ENCODE assay signal across 10 cellular contexts in the genomic region with DNA sequence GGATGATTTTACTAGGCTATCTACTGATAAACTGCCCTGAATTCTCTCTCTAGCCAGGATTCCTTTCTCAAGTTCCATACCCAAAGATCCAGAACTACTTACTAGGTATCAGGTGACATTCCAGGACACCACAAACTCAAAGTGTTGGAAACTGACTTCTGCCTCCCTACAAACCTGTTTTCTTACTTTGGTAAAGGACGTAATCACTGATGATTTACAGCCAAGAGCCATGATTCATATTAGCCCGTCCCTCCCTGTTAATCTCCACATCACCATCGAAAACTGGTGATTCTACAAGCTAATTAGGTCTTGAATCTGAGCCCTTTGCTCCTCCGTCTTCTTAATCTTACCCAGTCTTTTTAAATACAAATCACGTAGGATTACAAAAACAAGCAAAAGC. TPM values are rescaled to one million over a fixed set of nuclear protein-coding genes. Genes with fewer than 3 reads are reported as not detected.
DNase-seq lines count a peak whose midpoint lies in the region; ATAC-seq and TF ChIP-seq lines count a peak whose summit lies in the region.
"Had no signal": no experiment of that assay in that cellular context is flagged by ENCODE, and none has a peak within 500 bp of the region (broad histone marks: within the 10 kb centered on the region; RNA-seq: fewer than 3 reads in every experiment).

No MANE protein-coding gene starts in this region.

- H3K27me3 Mint-ChIP-seq in CD8-positive, alpha-beta memory T cell = peaks cover 9 to 11% of the 10 kb centered on the region in 2 donors
- peaks cover 5% of the 10 kb centered on the region for H3K27me3 Mint-ChIP-seq in nephron (ENCODE audit: low read depth)

- H2BK5ac ChIP-seq in IMR-90 (ENCODE audit: low read depth, low read length, poor library complexity, severe bottlenecking) = no peak overlapping the region

- 81% methylated on average over 3 of the region's 5 CpGs; no CpG with 5 or more reads in 1 of the 2 experiments for WGBS in IMR-90 (ENCODE audit: extremely low coverage in 2 of 2, insufficient read length in 1 of 2), 2 experiments

- H2BK120ac ChIP-seq in IMR-90 (ENCODE audit: low read depth, low read length) = no peak overlapping the region

- peak overlapping the region in 2 of 8 donors; percentile 86 to 95 for H3K27ac Mint-ChIP-seq in CD8-positive, alpha-beta memory T cell
- peak overlapping the region; percentile 90 to 93 (median 92) for H3K27ac Mint-ChIP-seq in nephron

- H2AFZ ChIP-seq in IMR-90 (replicated peaks; ENCODE audit: low read length, poor library complexity) = no peak overlapping the region

- POLR2A ChIA-PET in CD8-positive, alpha-beta memory T cell (lab: Charles Lee) = no interaction called here
- POLR2A ChIA-PET in IMR-90 (lab: Charles Lee; ENCODE audit: unreplicated experiment) = no interaction called here

- H2AK5ac ChIP-seq in IMR-90 (ENCODE audit: low read depth, low read length) = no peak overlapping the region

- no peak for TF ChIP-seq POLR2A in IMR-90 (IDR thresholded peaks at IDR 0.05; ENCODE audit: low read depth, low read length)
- no peak for TF ChIP-seq POLR2A in breast epithelium (IDR thresholded peaks at IDR 0.05)

- H3K14ac ChIP-seq in IMR-90 (replicated peaks; ENCODE audit: low read depth, low read length) = no peak overlapping the region

- intact Hi-C loops in IMR-90 (cut with micrococcal nuclease) = no loop called here
- intact Hi-C loops in breast epithelium (cut with DNase I; ENCODE audit: low total_unique reads) = no loop called here

- DNase-seq in CD8-positive, alpha-beta memory T cell = no peak
- DNase-seq in IMR-90 (no peak), breast epithelium (ENCODE audit: low spot score in 2 of 2) (no peak), activated gamma-delta T cell (lab: John Stamatoyannopoulos, UW) (no peak), DMS53 (lab: John Stamatoyannopoulos, UW) (no peak), GM19240 (ENCODE audit: insufficient read length, low spot score) (no peak)
- DNase-seq: thyroid gland had no signal

- H3K79me1 ChIP-seq in IMR-90 (ENCODE audit: low read depth in 1 of 2, low read length in 2 of 2) = peaks cover 18 to 23% of the 10 kb centered on the region in 2 experiments

- peak overlapping the region; percentile 97 to 99 for H4K8ac ChIP-seq in IMR-90 (ENCODE audit: low read depth in 2 of 2, low read length in 2 of 2)

- H3K18ac ChIP-seq in IMR-90 (ENCODE audit: low read depth, low read length) = no peak overlapping the region

- H3K4ac ChIP-seq in IMR-90 (ENCODE audit: low read depth, low read length) = no peak overlapping the region

- no peaks in the 10 kb centered on the region for H3K27me3 ChIP-seq in CD8-positive, alpha-beta memory T cell (ENCODE audit: insufficient read depth, low read length, poor library complexity, severe bottlenecking)
- H3K27me3 ChIP-seq in IMR-90 (ENCODE audit: control insufficient read depth, insufficient read depth, low read length) (no peaks in the 10 kb centered on the region; the same call in 1 of the 2 replicates), breast epithelium (no peaks in the 10 kb centered on the region)
- H3K27me3 ChIP-seq: thyroid gland had no signal

- H3K36me3 Mint-ChIP-seq in CD8-positive, alpha-beta memory T cell = peaks cover 0 to 8% (median 2%) of the 10 kb centered on the region in 3 donors
- no peaks in the 10 kb centered on the region for H3K36me3 Mint-ChIP-seq in nephron (ENCODE audit: low read depth)

- peaks cover 22% of the 10 kb centered on the region for H3K4me1 ChIP-seq in CD8-positive, alpha-beta memory T cell (ENCODE audit: insufficient read depth, low read length)
- H3K4me1 ChIP-seq in IMR-90 (ENCODE audit: control insufficient read depth, insufficient read depth, low read length) (peaks cover 2% of the 10 kb centered on the region; the same call in 1 of the 2 replicates), breast epithelium (peaks cover 0 to 13% of the 10 kb centered on the region in 2 donors)

- no peak overlapping the region for H2AK9ac ChIP-seq in IMR-90 (replicated peaks; ENCODE audit: low read depth, low read length, poor library complexity)

- dilution Hi-C loops in IMR-90 (cut with HindIII; ENCODE audit: low sequenced_read_pairs, unreplicated experiment) = no loop called here

- TF ChIP-seq CTCF in IMR-90 (conservative IDR thresholded peaks at IDR 0.05; ENCODE audit: low read depth, low read length) = no peak
- no peak for TF ChIP-seq CTCF in breast epithelium (IDR thresholded peaks at IDR 0.05)
- no peak for TF ChIP-seq CTCF in nephron (IDR thresholded peaks at IDR 0.05; ENCODE audit: unreplicated experiment in 3 of 3)

- H4K20me1 ChIP-seq in IMR-90 (ENCODE audit: insufficient read depth, low read length) = no peaks in the 10 kb centered on the region

- no peak overlapping the region for H4K91ac ChIP-seq in IMR-90 (ENCODE audit: insufficient read depth, low read depth, low read length)

- no peak overlapping the region for H2BK15ac ChIP-seq in IMR-90 (ENCODE audit: low read depth, low read length)

- no peaks in the 10 kb centered on the region for H3K9me3 Mint-ChIP-seq in CD8-positive, alpha-beta memory T cell
- H3K9me3 Mint-ChIP-seq in nephron = no peaks in the 10 kb centered on the region

- H3K9me1 ChIP-seq in IMR-90 (ENCODE audit: insufficient read depth, low read length) = no peaks in the 10 kb centered on the region; the same call in 1 of the 2 replicates

- ATAC-seq in IMR-90 (ENCODE audit: low read depth) (no peak), GM19351 (IDR thresholded peaks at IDR 0.05; ENCODE audit: unreplicated experiment) (no peak)

- CTCF ChIA-PET in CD8-positive, alpha-beta memory T cell (lab: Charles Lee) = no interaction called here
- CTCF ChIA-PET in IMR-90 (lab: Yijun Ruan, JAX) = no interaction called here

- no peak overlapping the region for H3K4me3 ChIP-seq in CD8-positive, alpha-beta memory T cell (ENCODE audit: low read length)
- H3K4me3 ChIP-seq in IMR-90 (ENCODE audit: insufficient read depth, low read depth, low read length) (no peak overlapping the region), breast epithelium (peak overlapping the region in 2 of 3 donors; percentile 95 to 98)

- H3K23ac ChIP-seq in IMR-90 (ENCODE audit: low read depth, low read length) = no peak overlapping the region

- no peak overlapping the region for H2BK20ac ChIP-seq in IMR-90 (ENCODE audit: low read depth, low read length)

- in situ Hi-C loops in IMR-90 (cut with MboI; ENCODE audit: low sequenced_read_pairs) = no loop called here

- H3K9me3 ChIP-seq in CD8-positive, alpha-beta memory T cell (ENCODE audit: low read length) = no peaks in the 10 kb centered on the region
- H3K9me3 ChIP-seq in IMR-90 (ENCODE audit: control insufficient read depth, insufficient read depth, low read length) (no peaks in the 10 kb centered on the region), breast epithelium (no peaks in the 10 kb centered on the region)
- H3K9me3 ChIP-seq: thyroid gland had no signal

- no peak overlapping the region for H3K9ac ChIP-seq in IMR-90 (ENCODE audit: low read depth, low read length)

- peak overlapping the region; percentile 18 to 91 (median 84) for H3K4me3 Mint-ChIP-seq in CD8-positive, alpha-beta memory T cell
- peak overlapping the region; percentile 91 to 96 (median 96) for H3K4me3 Mint-ChIP-seq in nephron

- TF ChIP-seq RAD21 in IMR-90 (IDR thresholded peaks at IDR 0.05; ENCODE audit: low read length) = no peak

- no TSS peak for BruUV-seq in IMR-90 (replicated peaks; lab: Mats Ljungman, UMichigan)

- H4K5ac ChIP-seq in IMR-90 (ENCODE audit: low read depth, low read length) = peak overlapping the region; percentile 70

- no peaks in the 10 kb centered on the region for H3K36me3 ChIP-seq in CD8-positive, alpha-beta memory T cell (ENCODE audit: insufficient read depth, low read length)
- H3K36me3 ChIP-seq in IMR-90 (ENCODE audit: control insufficient read depth, insufficient read depth, low read length) (no peaks in the 10 kb centered on the region), breast epithelium (no peaks in the 10 kb centered on the region)
- H3K36me3 ChIP-seq: thyroid gland had no signal

- no peak overlapping the region for H3K27ac ChIP-seq in CD8-positive, alpha-beta memory T cell (ENCODE audit: low read depth, low read length)
- no peak overlapping the region for H3K27ac ChIP-seq in IMR-90 (ENCODE audit: insufficient read depth, low read length)
- peak overlapping the region; percentile 93 to 96 for H3K27ac ChIP-seq in breast epithelium

- no peak overlapping the region for H3K56ac ChIP-seq in IMR-90 (ENCODE audit: extremely low read depth, insufficient read depth, low read length)

- H3K4me2 ChIP-seq in IMR-90 (ENCODE audit: low read depth, low read length) = no peak overlapping the region

- H3K4me1 Mint-ChIP-seq in CD8-positive, alpha-beta memory T cell = peaks cover 35 to 47% (median 37%) of the 10 kb centered on the region in 3 donors
- H3K4me1 Mint-ChIP-seq in nephron = peaks cover 35% of the 10 kb centered on the region

TF ChIP-seq in IMR-90, 13 proteins besides CTCF, POLR2A, EP300 and RAD21 (continues in another document):
- TF ChIP-seq SMC3 (IDR thresholded peaks at IDR 0.05; ENCODE audit: low read depth, low read length) (no peak), MXI1 (IDR thresholded peaks at IDR 0.05; ENCODE audit: borderline replicate concordance, low read depth, low read length) (no peak), CEBPB (IDR thresholded peaks at IDR 0.05; ENCODE audit: low read depth, low read length) (no peak), NFE2L2 (IDR thresholded peaks at IDR 0.05; ENCODE audit: low read depth, low read length) (no peak)
- TF ChIP-seq, protein P1, sequence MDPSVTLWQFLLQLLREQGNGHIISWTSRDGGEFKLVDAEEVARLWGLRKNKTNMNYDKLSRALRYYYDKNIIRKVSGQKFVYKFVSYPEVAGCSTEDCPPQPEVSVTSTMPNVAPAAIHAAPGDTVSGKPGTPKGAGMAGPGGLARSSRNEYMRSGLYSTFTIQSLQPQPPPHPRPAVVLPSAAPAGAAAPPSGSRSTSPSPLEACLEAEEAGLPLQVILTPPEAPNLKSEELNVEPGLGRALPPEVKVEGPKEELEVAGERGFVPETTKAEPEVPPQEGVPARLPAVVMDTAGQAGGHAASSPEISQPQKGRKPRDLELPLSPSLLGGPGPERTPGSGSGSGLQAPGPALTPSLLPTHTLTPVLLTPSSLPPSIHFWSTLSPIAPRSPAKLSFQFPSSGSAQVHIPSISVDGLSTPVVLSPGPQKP (IDR thresholded peaks at IDR 0.05; ENCODE audit: borderline replicate concordance, low read depth, low read length) = no peak

RNA-seq across cellular contexts. Expression of a gene that starts 1.1 kb away (rescaled TPM):
- 1 to 10 TPM; 7.7 to 8.2 TPM for total RNA-seq in CD8-positive, alpha-beta memory T cell
- polyA plus RNA-seq in CD8-positive, alpha-beta memory T cell = 7.3 TPM
- total RNA-seq in IMR-90 (2012; rRNA removed) (12.4 and 13.3 TPM in 2 replicates), breast epithelium (10 to 100 TPM; 14.6 to 28.0 (median 16.1) TPM)
- polyA plus RNA-seq in IMR-90 (2012; rRNA removed) = 3.6 and 5.0 TPM in 2 replicates
- 1.3 and 1.4 TPM in 2 replicates for polyA plus RNA-seq in IMR-90 (2012; cell fraction: cytosol; rRNA removed)
- 5.8 and 22.7 TPM in 2 replicates for polyA plus RNA-seq in IMR-90 (2012; cell fraction: nucleus; rRNA removed; ENCODE audit: low replicate concordance)

RNA-seq across cellular contexts. Expression of a gene that starts 27.7 kb away (rescaled TPM):
- total RNA-seq in CD8-positive, alpha-beta memory T cell = not detected
- not detected for polyA plus RNA-seq in CD8-positive, alpha-beta memory T cell
- total RNA-seq in IMR-90 (2012; rRNA removed) (not detected in 2 replicates), breast epithelium (not detected)
- polyA plus RNA-seq in IMR-90 (2012; rRNA removed) = not detected in 2 replicates
- not detected in 2 replicates for polyA plus RNA-seq in IMR-90 (2012; cell fraction: cytosol; rRNA removed)
- polyA plus RNA-seq in IMR-90 (2012; cell fraction: nucleus; rRNA removed; ENCODE audit: low replicate concordance) = not detected in 2 replicates
- total RNA-seq: lower leg skin, thyroid gland had no signal

Comparison
In these comparisons a context has a peak if more than half of its experiments do, and no peak if none do; other contexts are left out.
1. H3K27ac ChIP-seq: peak in breast epithelium (2 of 2); none in CD8-positive, alpha-beta memory T cell (single experiment) and IMR-90 (single experiment).
2. H3K4me3 ChIP-seq: peak in breast epithelium (2 of 3); none in CD8-positive, alpha-beta memory T cell (single experiment) and IMR-90 (single experiment).